Comparison of ENCODE assay signal across 8 cellular contexts in the genomic region with DNA sequence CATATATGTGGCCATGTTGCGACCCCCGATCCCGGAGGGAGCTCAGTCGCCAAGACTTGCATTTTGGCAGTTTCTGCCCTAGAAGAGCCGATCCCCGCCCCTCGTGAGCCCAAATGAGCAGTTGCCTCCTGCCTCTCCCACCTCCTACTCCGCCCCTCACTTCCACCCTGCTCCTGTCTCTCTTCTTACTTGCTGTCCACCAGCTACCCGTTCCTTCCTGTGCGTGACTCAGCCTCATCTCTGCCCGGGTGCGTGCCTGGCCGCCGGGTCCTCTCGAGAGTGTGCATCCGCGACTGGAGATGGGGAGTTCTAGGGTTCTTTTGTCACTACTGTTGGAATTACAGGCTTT. TPM values are rescaled to one million over a fixed set of nuclear protein-coding genes. Genes with fewer than 3 reads are reported as not detected.
DNase-seq lines count a peak whose midpoint lies in the region; ATAC-seq and TF ChIP-seq lines count a peak whose summit lies in the region.

No MANE protein-coding gene starts in this region.

- H3F3A ChIP-seq in neural progenitor cell (ENCODE audit: low read depth), result peaks cover 5% of the 10 kb centered on the region

- H3K4me2 ChIP-seq in neural progenitor cell, result peak overlapping the region; percentile 91

- H3K36me3 ChIP-seq in neural progenitor cell (no peaks in the 10 kb centered on the region), stomach smooth muscle (ENCODE audit: control insufficient read depth in 2 of 2, insufficient read depth in 2 of 2, low read length in 2 of 2) (peaks cover 2 to 8% of the 10 kb centered on the region in 2 donors)

- no peak for TF ChIP-seq CTCF in RWPE1 (conservative IDR thresholded peaks at IDR 0.05; ENCODE audit: low read depth)
- no peak for TF ChIP-seq CTCF in fibroblast of the aortic adventitia (IDR thresholded peaks at IDR 0.05; ENCODE audit: insufficient read depth, low read length)
- no peak for TF ChIP-seq CTCF in neural progenitor cell (IDR thresholded peaks at IDR 0.05)

- no peaks in the 10 kb centered on the region for H3K9me3 Mint-ChIP-seq in neural progenitor cell

- peaks cover 36% of the 10 kb centered on the region for H3K27me3 ChIP-seq in neural progenitor cell
- H3K27me3 ChIP-seq in stomach smooth muscle (ENCODE audit: control insufficient read depth in 1 of 2, insufficient read depth in 2 of 2, low read length in 2 of 2), result no peaks in the 10 kb centered on the region

- H2AFZ ChIP-seq in neural progenitor cell (replicated peaks), result peak overlapping the region; percentile 0

- CTCF ChIA-PET in RWPE1 (lab: Yijun Ruan, JAX), result interaction anchor here (0.6 kb wide), 1 partner anchor 178 kb away, joined by 3 read pairs; no protein-coding TSS in a partner anchor

- peaks cover 40% of the 10 kb centered on the region for H3K4me1 Mint-ChIP-seq in neural progenitor cell

- H3K27me3 Mint-ChIP-seq in neural progenitor cell (ENCODE audit: insufficient read depth, low read depth), result no peaks in the 10 kb centered on the region

- ATAC-seq in HG03442 (IDR thresholded peaks at IDR 0.05; ENCODE audit: unreplicated experiment), result peak; percentile 70

- DNase-seq in CD1c-positive myeloid dendritic cell (ENCODE audit: extremely low spot score) (peak; percentile 88), GM19240 (ENCODE audit: insufficient read length, low spot score) (peak; percentile 44), RWPE1 (ENCODE audit: low spot score) (peak; percentile 88), fibroblast of the aortic adventitia (ENCODE audit: low read depth) (peak; percentile 79), neural progenitor cell (ENCODE audit: low spot score) (peak; percentile 72)
- peak; percentile 68 for DNase-seq in activated T-helper 9 cell treated with anti-CD3 and anti-CD28 coated beads, Interleukin-2, amount 50 U/mL, for 16 hours (ENCODE audit: low read depth)

- POLR2A ChIA-PET in RWPE1 (lab: Yijun Ruan, JAX; ENCODE audit: low non-redundant PET), result interaction anchor here (0.7 kb wide), 1 partner anchor 51 kb away, joined by 3 read pairs; no protein-coding TSS in a partner anchor

- peak overlapping the region; percentile 92 for H3K27ac Mint-ChIP-seq in neural progenitor cell

- H3K9ac ChIP-seq in neural progenitor cell (peak overlapping the region; percentile 90), stomach smooth muscle (ENCODE audit: low read length in 2 of 2) (peak overlapping the region; percentile 95 to 96)

- H3K9me3 ChIP-seq in neural progenitor cell (ENCODE audit: low read depth) (no peaks in the 10 kb centered on the region), stomach smooth muscle (ENCODE audit: control insufficient read depth in 2 of 2, low read length in 2 of 2) (no peaks in the 10 kb centered on the region)

- H3K36me3 Mint-ChIP-seq in neural progenitor cell, result peaks cover 7% of the 10 kb centered on the region

- H3K27ac ChIP-seq in RWPE1, result peak overlapping the region; percentile 87
- peak overlapping the region; percentile 69 for H3K27ac ChIP-seq in neural progenitor cell
- peak overlapping the region; percentile 69 for H3K27ac ChIP-seq in stomach smooth muscle (ENCODE audit: low read length)

- peaks cover 50% of the 10 kb centered on the region for H4K20me1 ChIP-seq in neural progenitor cell (ENCODE audit: low read depth)

- H3K4me3 Mint-ChIP-seq in neural progenitor cell, result peak overlapping the region; percentile 99

- H3K4me1 ChIP-seq in neural progenitor cell, result peaks cover 25% of the 10 kb centered on the region
- peaks cover 16% of the 10 kb centered on the region for H3K4me1 ChIP-seq in stomach smooth muscle (ENCODE audit: control insufficient read depth, insufficient read depth, low read length)

- H3K4me3 ChIP-seq in fibroblast of the aortic adventitia (ENCODE audit: low read depth, low read length) (peak overlapping the region; percentile 94), neural progenitor cell (peak overlapping the region; percentile 70), stomach smooth muscle (ENCODE audit: low read length in 2 of 2) (peak overlapping the region; percentile 91 to 94)

- H3K79me2 ChIP-seq in neural progenitor cell (ENCODE audit: low read depth), result peaks cover 55% of the 10 kb centered on the region

RNA-seq across cellular contexts. Expression of gene GPATCH2L, which starts 0.6 kb away (rescaled TPM):
- 47.9 and 57.6 TPM in 2 replicates for total RNA-seq in fibroblast of the aortic adventitia (ENCODE audit: low replicate concordance)
- 68.2 and 93.0 TPM in 2 replicates for total RNA-seq in neural progenitor cell (ENCODE audit: low replicate concordance)

Comparison
In these comparisons a context has a peak if more than half of its experiments do, and no peak if none do; other contexts are left out.
1. Peak in every context shown above with its lines: DNase-seq, ATAC-seq, H3K4me3 ChIP-seq and H3K27ac ChIP-seq.